12 cellular contexts compared by ENCODE assay signal in genomic region chr10:5563237-5563961, GRCh38. TPM values are rescaled to one million over a fixed set of nuclear protein-coding genes. Genes with fewer than 3 reads are reported as not detected.
DNase-seq lines count a peak whose midpoint lies in the region; ATAC-seq and TF ChIP-seq lines count a peak whose summit lies in the region.
"Had no signal": no experiment of that assay in that cellular context is flagged by ENCODE, and none has a peak within 500 bp of the region (broad histone marks: within the 10 kb centered on the region; RNA-seq: fewer than 3 reads in every experiment).

No MANE protein-coding gene starts in this region.

- H3K9me3 ChIP-seq in CD8-positive, alpha-beta T cell (ENCODE audit: low read length) = no peaks in the 10 kb centered on the region
- H3K9me3 ChIP-seq in H9 (ENCODE audit: control insufficient read depth, low read depth, low read length) (no peaks in the 10 kb centered on the region), ovary (no peaks in the 10 kb centered on the region)
- H3K9me3 ChIP-seq: gastrocnemius medialis had no signal

- no peak overlapping the region for H3K9ac ChIP-seq in H9 (ENCODE audit: extremely low read depth, insufficient read length, low read length)

- H3K4me3 Mint-ChIP-seq in CD8-positive, alpha-beta T cell = peak overlapping the region; percentile 83
- H3K4me3 Mint-ChIP-seq in H9 = no peak overlapping the region
- no peak overlapping the region for H3K4me3 Mint-ChIP-seq in effector memory CD8-positive, alpha-beta T cell
- no peak overlapping the region for H3K4me3 Mint-ChIP-seq in stimulated activated memory B cell treated with anti-CD40 and anti-IgM and Interleukin-4, amounts not matched to agents 10 μg/mL and 1 μg/mL and 100 μg/mL, for 72 hours

- no peaks in the 10 kb centered on the region for H3K23me2 ChIP-seq in H9 (ENCODE audit: insufficient read length, low read depth, low read length, poor library complexity, severe bottlenecking)

- H3K27ac ChIP-seq in CD8-positive, alpha-beta T cell (ENCODE audit: low read depth, low read length) = peak overlapping the region; percentile 72
- H3K27ac ChIP-seq in H9 (ENCODE audit: insufficient read length, low read depth, low read length) (no peak overlapping the region), ovary (no peak overlapping the region)
- H3K27ac ChIP-seq: gastrocnemius medialis had no signal

- H3K36me3 Mint-ChIP-seq in CD8-positive, alpha-beta T cell = no peaks in the 10 kb centered on the region
- H3K36me3 Mint-ChIP-seq in H9 (ENCODE audit: insufficient read depth in 1 of 3, low read depth in 3 of 3) = no peaks in the 10 kb centered on the region; a peak in 1 of 7 replicates
- H3K36me3 Mint-ChIP-seq in effector memory CD8-positive, alpha-beta T cell (ENCODE audit: insufficient read depth) = no peaks in the 10 kb centered on the region
- no peaks in the 10 kb centered on the region for H3K36me3 Mint-ChIP-seq in stimulated activated memory B cell treated with anti-CD40 and anti-IgM and Interleukin-4, amounts not matched to agents 10 μg/mL and 1 μg/mL and 100 μg/mL, for 72 hours

- intact Hi-C loops in CD8-positive, alpha-beta T cell (cut with DNase I, micrococcal nuclease) = no loop called here
- intact Hi-C loops in ovary (cut with DNase I) = no loop called here

- H3K4ac ChIP-seq in H9 (ENCODE audit: low read depth, low read length) = no peak overlapping the region

- H3K23ac ChIP-seq in H9 (ENCODE audit: insufficient read length, low read depth, low read length) = no peak overlapping the region

- H3K4me2 ChIP-seq in H9 (ENCODE audit: insufficient read depth, insufficient read length, low read length) = no peak overlapping the region

- POLR2A ChIA-PET in CD8-positive, alpha-beta T cell (lab: Charles Lee) = interaction anchor here (1.0 to 2.5 kb wide), 4 partner anchors 9 to 116 kb away, joined by 3 to 8 read pairs (median 4); no protein-coding TSS in a partner anchor

- no CpG with 5 or more reads among the region's 22 CpGs for WGBS in H9 (ENCODE audit: extremely low coverage, insufficient read length, low lambda C conversion rate)
- WGBS in ovary, 3 donors = 47 to 73% (median 68%) methylated on average over 22 of the region's 22 CpGs

- H2AK5ac ChIP-seq in H9 (ENCODE audit: insufficient read length, low read length) = no peak overlapping the region

- H3T11ph ChIP-seq in H9 (ENCODE audit: low read length) = no peak overlapping the region

- H3K14ac ChIP-seq in H9 (ENCODE audit: insufficient read depth, low read length) = peak overlapping the region; percentile 2; the same call in 1 of the 2 replicates

- H3K79me1 ChIP-seq in H9 (ENCODE audit: insufficient read depth, low read depth, low read length, poor library complexity, severe bottlenecking) = no peaks in the 10 kb centered on the region

- H3K9me3 Mint-ChIP-seq in CD8-positive, alpha-beta T cell = no peaks in the 10 kb centered on the region
- no peaks in the 10 kb centered on the region for H3K9me3 Mint-ChIP-seq in H9
- no peaks in the 10 kb centered on the region for H3K9me3 Mint-ChIP-seq in effector memory CD8-positive, alpha-beta T cell
- H3K9me3 Mint-ChIP-seq in stimulated activated memory B cell treated with anti-CD40 and anti-IgM and Interleukin-4, amounts not matched to agents 10 μg/mL and 1 μg/mL and 100 μg/mL, for 72 hours = no peaks in the 10 kb centered on the region

- no peaks in the 10 kb centered on the region for H3K27me3 ChIP-seq in CD8-positive, alpha-beta T cell (ENCODE audit: insufficient read depth, low read length)
- H3K27me3 ChIP-seq in H9 (ENCODE audit: insufficient read depth, low read length) (no peaks in the 10 kb centered on the region), ovary (no peaks in the 10 kb centered on the region)
- H3K27me3 ChIP-seq: gastrocnemius medialis had no signal

- no peaks in the 10 kb centered on the region for H3K79me2 ChIP-seq in H9 (ENCODE audit: insufficient read depth, low read length)

- H4K20me1 ChIP-seq in H9 (ENCODE audit: control insufficient read depth, insufficient read depth, insufficient read length) = no peaks in the 10 kb centered on the region

- no peak for TF ChIP-seq POLR2A in ovary (IDR thresholded peaks at IDR 0.05)

- no peak overlapping the region for H4K91ac ChIP-seq in H9 (ENCODE audit: insufficient read length, low read depth, low read length)

- H3K4me3 ChIP-seq in CD8-positive, alpha-beta T cell (ENCODE audit: low read depth, low read length) = peak overlapping the region; percentile 50
- no peak overlapping the region for H3K4me3 ChIP-seq in ovary
- H3K4me3 ChIP-seq: gastrocnemius medialis had no signal

- H3K18ac ChIP-seq in H9 (ENCODE audit: insufficient read length, low read depth, low read length) = no peak overlapping the region

- no peak for DNase-seq in CD8-positive, alpha-beta T cell
- no peak for DNase-seq in H9
- DNase-seq in effector memory CD8-positive, alpha-beta T cell = no peak
- DNase-seq in ovary = peak in 4 of 5 donors; percentile 6 to 13 (median 10)
- DNase-seq in NCI-H146 (lab: John Stamatoyannopoulos, UW) = no peak
- DNase-seq in iPS-NIHi11 (ENCODE audit: low spot score) = no peak
- DNase-seq: DND-41, gastrocnemius medialis, NCI-H187 had no signal

- CTCF ChIA-PET in CD8-positive, alpha-beta T cell (lab: Charles Lee) = interaction anchor here (0.6 to 2.0 kb wide), 2 partner anchors 60 to 129 kb away, joined by 3 to 6 read pairs; no protein-coding TSS in a partner anchor

- no peak for ATAC-seq in CD8-positive, alpha-beta T cell
- ATAC-seq in effector memory CD8-positive, alpha-beta T cell (replicated peaks) = no peak
- ATAC-seq in stimulated activated memory B cell treated with anti-CD40 and anti-IgM and Interleukin-4, amounts not matched to agents 10 μg/mL and 1 μg/mL and 100 μg/mL, for 72 hours = no peak
- ATAC-seq in HG03280 (IDR thresholded peaks at IDR 0.05; ENCODE audit: unreplicated experiment) = no peak
- ATAC-seq: gastrocnemius medialis had no signal

- H3K4me1 ChIP-seq in CD8-positive, alpha-beta T cell (ENCODE audit: insufficient read depth, low read length) = peaks cover 13% of the 10 kb centered on the region
- H3K4me1 ChIP-seq in H9 (ENCODE audit: insufficient read depth, low read length) = no peaks in the 10 kb centered on the region; the same call in 1 of the 2 replicates
- peaks cover 2% of the 10 kb centered on the region for H3K4me1 ChIP-seq in ovary (ENCODE audit: insufficient read depth)
- H3K4me1 ChIP-seq: gastrocnemius medialis had no signal

- no peak overlapping the region for H2BK120ac ChIP-seq in H9 (ENCODE audit: low read depth, low read length, poor library complexity, severe bottlenecking)

- H3K56ac ChIP-seq in H9 (ENCODE audit: insufficient read length, low read depth, low read length) = no peak overlapping the region

- no peak overlapping the region for H4K8ac ChIP-seq in H9 (replicated peaks; ENCODE audit: insufficient read length, low read depth, low read length)

- no peak overlapping the region for H2BK20ac ChIP-seq in H9 (ENCODE audit: low read depth, low read length, poor library complexity, severe bottlenecking)

- H2BK15ac ChIP-seq in H9 (ENCODE audit: low read depth, low read length) = no peak overlapping the region

- H4K5ac ChIP-seq in H9 (ENCODE audit: insufficient read length, low read depth, low read length) = no peak overlapping the region

- no peak overlapping the region for H2BK12ac ChIP-seq in H9 (ENCODE audit: insufficient read length, low read depth, low read length)

- no peaks in the 10 kb centered on the region for H3K36me3 ChIP-seq in CD8-positive, alpha-beta T cell (ENCODE audit: insufficient read depth, low read length)
- H3K36me3 ChIP-seq in ovary = no peaks in the 10 kb centered on the region
- H3K36me3 ChIP-seq: gastrocnemius medialis had no signal

- no peak overlapping the region for H2AFZ ChIP-seq in H9 (ENCODE audit: low read length)

- peaks cover 17% of the 10 kb centered on the region for H3K4me1 Mint-ChIP-seq in CD8-positive, alpha-beta T cell (ENCODE audit: low read depth)
- peaks cover 10 to 17% of the 10 kb centered on the region in 2 experiments for H3K4me1 Mint-ChIP-seq in H9
- peaks cover 0 to 13% of the 10 kb centered on the region in 2 donors for H3K4me1 Mint-ChIP-seq in effector memory CD8-positive, alpha-beta T cell (ENCODE audit: low read depth in 2 of 2)
- H3K4me1 Mint-ChIP-seq in stimulated activated memory B cell treated with anti-CD40 and anti-IgM and Interleukin-4, amounts not matched to agents 10 μg/mL and 1 μg/mL and 100 μg/mL, for 72 hours = no peaks in the 10 kb centered on the region

- TF ChIP-seq EP300 in ovary (IDR thresholded peaks at IDR 0.05) = no peak

- H2BK5ac ChIP-seq in H9 (ENCODE audit: insufficient read length, low read length) = no peak overlapping the region

- TF ChIP-seq CTCF in CD8-positive, alpha-beta T cell (IDR thresholded peaks at IDR 0.05) = no peak
- TF ChIP-seq CTCF in H9 (conservative IDR thresholded peaks at IDR 0.05) (no peak), ovary (IDR thresholded peaks at IDR 0.05) (no peak)

- H3K27ac Mint-ChIP-seq in CD8-positive, alpha-beta T cell = peak overlapping the region; percentile 99
- no peak overlapping the region; a peak in 1 of 7 replicates for H3K27ac Mint-ChIP-seq in H9
- H3K27ac Mint-ChIP-seq in effector memory CD8-positive, alpha-beta T cell = peak overlapping the region; percentile 78 to 88
- no peak overlapping the region for H3K27ac Mint-ChIP-seq in stimulated activated memory B cell treated with anti-CD40 and anti-IgM and Interleukin-4, amounts not matched to agents 10 μg/mL and 1 μg/mL and 100 μg/mL, for 72 hours

- H3K27me3 Mint-ChIP-seq in CD8-positive, alpha-beta T cell (ENCODE audit: low read depth) = no peaks in the 10 kb centered on the region
- H3K27me3 Mint-ChIP-seq in H9 (ENCODE audit: low read depth) = peaks cover 1% of the 10 kb centered on the region; the same call in 1 of the 2 replicates
- H3K27me3 Mint-ChIP-seq in effector memory CD8-positive, alpha-beta T cell = peaks cover 24 to 60% of the 10 kb centered on the region in 2 donors
- H3K27me3 Mint-ChIP-seq in stimulated activated memory B cell treated with anti-CD40 and anti-IgM and Interleukin-4, amounts not matched to agents 10 μg/mL and 1 μg/mL and 100 μg/mL, for 72 hours = peaks cover 64% of the 10 kb centered on the region

RNA-seq across cellular contexts. Expression of gene CALML3, which starts 38.6 kb away (rescaled TPM):
- not detected for total RNA-seq in CD8-positive, alpha-beta T cell
- total RNA-seq in H9 (2021) (not detected in 2 replicates), ovary (1 to 10 TPM in 1 of 7 donors, not detected in 6; 1.5 TPM)
- under 1 TPM in 1 of 2 donors, not detected in 1; 0.02 TPM for polyA plus RNA-seq in ovary
- total RNA-seq: gastrocnemius medialis, right cardiac atrium had no signal
- polyA plus RNA-seq: right cardiac atrium had no signal

Comparison
In these comparisons a context has a peak if more than half of its experiments do, and no peak if none do; other contexts are left out.
1. DNase-seq: peak in ovary (4 of 5); none in CD8-positive, alpha-beta T cell (0 of 7), H9 (single experiment), effector memory CD8-positive, alpha-beta T cell (0 of 3), NCI-H146 (single experiment) and iPS-NIHi11 (single experiment).
2. H3K27ac Mint-ChIP-seq: peak in CD8-positive, alpha-beta T cell (single experiment) and effector memory CD8-positive, alpha-beta T cell (2 of 2); none in H9 (0 of 3) and stimulated activated memory B cell treated with anti-CD40 and anti-IgM and Interleukin-4, amounts not matched to agents 10 μg/mL and 1 μg/mL and 100 μg/mL, for 72 hours (single experiment).